In the genomic region with DNA sequence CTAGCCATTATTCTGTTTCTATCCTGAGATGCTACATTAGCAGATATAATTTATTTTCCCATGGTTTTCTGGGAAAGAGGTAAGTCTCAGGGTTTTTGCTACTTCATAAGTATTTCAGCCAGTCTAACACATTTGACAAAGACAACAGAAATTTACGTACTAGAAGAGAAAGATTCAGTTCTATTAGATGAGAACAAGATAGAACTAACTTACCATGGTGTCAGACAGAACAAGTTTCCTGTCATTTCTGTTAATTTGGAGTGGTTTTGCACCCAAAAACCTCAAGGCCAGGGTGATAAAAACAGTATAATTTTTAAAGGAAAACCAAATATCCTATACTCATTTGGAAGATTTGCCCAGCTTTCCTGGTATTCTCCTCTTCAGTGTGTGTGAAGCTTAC, we compare ENCODE assay signal across 18 cellular contexts. TPM values are rescaled to one million over a fixed set of nuclear protein-coding genes. Genes with fewer than 3 reads are reported as not detected.
"Had no signal": no experiment of that assay in that cellular context is flagged by ENCODE, and none has a peak within 500 bp of the region (broad histone marks: within the 10 kb centered on the region; RNA-seq: fewer than 3 reads in every experiment).

No MANE protein-coding gene starts in this region.

- H3K27ac ChIP-seq: coronary artery, esophagus muscularis mucosa, foreskin keratinocyte, gastroesophageal sphincter, heart left ventricle, hepatocyte, left lung, lower lobe of right lung had no signal

- H3K9me3 ChIP-seq: esophagus muscularis mucosa, gastroesophageal sphincter, heart left ventricle, left lung, lower lobe of right lung, mucosa of descending colon had no signal

- H2AFZ ChIP-seq: hepatocyte had no signal

- H3K27me3 ChIP-seq: dorsolateral prefrontal cortex, esophagus muscularis mucosa, gastroesophageal sphincter, heart left ventricle, hepatocyte, left lung had no signal

- H3K4me3 Mint-ChIP-seq: mesothelial cell of epicardium had no signal

- H3K4me2 ChIP-seq: hepatocyte had no signal

- H3K36me3 Mint-ChIP-seq: mesothelial cell of epicardium had no signal

- H3K4me1 ChIP-seq: esophagus muscularis mucosa, foreskin keratinocyte, gastroesophageal sphincter, heart left ventricle, lower lobe of right lung had no signal

- ATAC-seq: foreskin keratinocyte, gastroesophageal sphincter, heart left ventricle, left cardiac atrium, left ventricle myocardium superior, mucosa of descending colon had no signal

- H3K4me3 ChIP-seq: coronary artery, dorsolateral prefrontal cortex, esophagus muscularis mucosa, gastroesophageal sphincter, heart left ventricle, hepatocyte, left lung, lower lobe of right lung, mucosa of descending colon had no signal

- H3K4me1 Mint-ChIP-seq: mesothelial cell of epicardium had no signal

- DNase-seq: dermis blood vessel endothelial cell; dorsolateral prefrontal cortex; effector CD4-positive, alpha-beta T cell; effector memory CD4-positive, alpha-beta T cell; foreskin keratinocyte; heart left ventricle; hypothalamus; left cardiac atrium; left lung; left ventricle myocardium superior; lower lobe of right lung; mesenchymal stem cell; mucosa of descending colon had no signal

- H3K9me3 Mint-ChIP-seq: mesothelial cell of epicardium had no signal

- H3K36me3 ChIP-seq: left lung, lower lobe of right lung had no signal

- H3K27ac Mint-ChIP-seq: mesothelial cell of epicardium had no signal

RNA-seq across cellular contexts. Expression of gene SLC4A5, which starts 15.6 kb away (rescaled TPM):
- total RNA-seq: dermis blood vessel endothelial cell had no signal
